ENCODE assay signal across 1 cellular context in genomic region chr13:23567792-23568480, GRCh38.
TF ChIP-seq lines count a peak whose summit lies in the region.

No MANE protein-coding gene starts in this region.

TF ChIP-seq in IMR-90, 13 proteins besides CTCF, POLR2A, EP300 and RAD21 (continued from another document):
- TF ChIP-seq, protein P1, sequence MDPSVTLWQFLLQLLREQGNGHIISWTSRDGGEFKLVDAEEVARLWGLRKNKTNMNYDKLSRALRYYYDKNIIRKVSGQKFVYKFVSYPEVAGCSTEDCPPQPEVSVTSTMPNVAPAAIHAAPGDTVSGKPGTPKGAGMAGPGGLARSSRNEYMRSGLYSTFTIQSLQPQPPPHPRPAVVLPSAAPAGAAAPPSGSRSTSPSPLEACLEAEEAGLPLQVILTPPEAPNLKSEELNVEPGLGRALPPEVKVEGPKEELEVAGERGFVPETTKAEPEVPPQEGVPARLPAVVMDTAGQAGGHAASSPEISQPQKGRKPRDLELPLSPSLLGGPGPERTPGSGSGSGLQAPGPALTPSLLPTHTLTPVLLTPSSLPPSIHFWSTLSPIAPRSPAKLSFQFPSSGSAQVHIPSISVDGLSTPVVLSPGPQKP (IDR thresholded peaks at IDR 0.05; ENCODE audit: borderline replicate concordance, low read depth, low read length): no peak
- no peak for TF ChIP-seq MAFK (IDR thresholded peaks at IDR 0.05; ENCODE audit: low read depth, low read length)
- TF ChIP-seq CHD1 (IDR thresholded peaks at IDR 0.05; ENCODE audit: low read depth, low read length): no peak
- TF ChIP-seq FOS (IDR thresholded peaks at IDR 0.05; ENCODE audit: low read depth, low read length): no peak
- TF ChIP-seq NFE2L2 (IDR thresholded peaks at IDR 0.05; ENCODE audit: low read depth, low read length): no peak
- no peak for TF ChIP-seq BHLHE40 (IDR thresholded peaks at IDR 0.05; ENCODE audit: low read depth, low read length)
- no peak for TF ChIP-seq RCOR1 (IDR thresholded peaks at IDR 0.05; ENCODE audit: insufficient replicate concordance, low read length)
- no peak for TF ChIP-seq SMC3 (IDR thresholded peaks at IDR 0.05; ENCODE audit: low read depth, low read length)
- no peak for TF ChIP-seq MXI1 (IDR thresholded peaks at IDR 0.05; ENCODE audit: borderline replicate concordance, low read depth, low read length)
- TF ChIP-seq, protein P2, sequence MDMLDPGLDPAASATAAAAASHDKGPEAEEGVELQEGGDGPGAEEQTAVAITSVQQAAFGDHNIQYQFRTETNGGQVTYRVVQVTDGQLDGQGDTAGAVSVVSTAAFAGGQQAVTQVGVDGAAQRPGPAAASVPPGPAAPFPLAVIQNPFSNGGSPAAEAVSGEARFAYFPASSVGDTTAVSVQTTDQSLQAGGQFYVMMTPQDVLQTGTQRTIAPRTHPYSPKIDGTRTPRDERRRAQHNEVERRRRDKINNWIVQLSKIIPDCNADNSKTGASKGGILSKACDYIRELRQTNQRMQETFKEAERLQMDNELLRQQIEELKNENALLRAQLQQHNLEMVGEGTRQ (IDR thresholded peaks at IDR 0.05; ENCODE audit: low read depth, low read length): no peak
- no peak for TF ChIP-seq RFX5 (IDR thresholded peaks at IDR 0.05; ENCODE audit: low read depth, low read length)
